Comparison of ENCODE assay signal across 25 cellular contexts in genomic region chr9:95776131-95776530, GRCh38.
"Had no signal": no experiment of that assay in that cellular context is flagged by ENCODE, and none has a peak within 500 bp of the region (broad histone marks: within the 10 kb centered on the region; RNA-seq: fewer than 3 reads in every experiment).

No MANE protein-coding gene starts in this region.

- H3K4me3 Mint-ChIP-seq: activated naive CD8-positive, alpha-beta T cell treated with anti-CD3 and anti-CD28 coated beads for 36 hours; central memory CD8-positive, alpha-beta T cell; effector memory CD8-positive, alpha-beta T cell; immature natural killer cell; mesothelial cell of epicardium; natural killer cell had no signal

- H3K27ac ChIP-seq: breast epithelium, dorsolateral prefrontal cortex, esophagus muscularis mucosa, foreskin keratinocyte, left ventricle myocardium inferior, pancreas, psoas muscle, right atrium auricular region, upper lobe of left lung had no signal

- ATAC-seq: effector memory CD8-positive, alpha-beta T cell; foreskin keratinocyte; natural killer cell; pancreas; psoas muscle had no signal

- DNase-seq: activated CD4-positive, alpha-beta T cell treated with anti-CD3 and anti-CD28 coated beads for 1 hour; activated naive CD4-positive, alpha-beta T cell treated with Interleukin-2 at 50 U/mL for 16 hours; activated naive CD8-positive, alpha-beta T cell treated with anti-CD3 and anti-CD28 coated beads for 36 hours; activated T-cell treated with anti-CD3 and anti-CD28 coated beads, Interleukin-2, amount 50 U/mL, for 1 hour; amniotic stem cell; dorsolateral prefrontal cortex; effector memory CD8-positive, alpha-beta T cell; foreskin keratinocyte; immature natural killer cell; kidney glomerular epithelial cell; left ventricle myocardium inferior; natural killer cell; pancreas; psoas muscle; stimulated activated CD4-positive, alpha-beta T cell treated with anti-CD3 and anti-CD28 coated beads, Interleukin-4, amount 100 ng/mL, for 24 hours; stimulated activated naive CD4-positive, alpha-beta T cell treated with Interleukin-2 at 50 U/mL for 16 hours; T-helper 1 cell; upper lobe of left lung had no signal

- H3K27ac Mint-ChIP-seq: activated naive CD8-positive, alpha-beta T cell treated with anti-CD3 and anti-CD28 coated beads for 36 hours; effector memory CD8-positive, alpha-beta T cell; mesothelial cell of epicardium; natural killer cell had no signal

- H3K4me3 ChIP-seq: breast epithelium, dorsolateral prefrontal cortex, esophagus muscularis mucosa, left ventricle myocardium inferior, pancreas, psoas muscle, right atrium auricular region, upper lobe of left lung had no signal

- H3K4me1 ChIP-seq: breast epithelium, foreskin keratinocyte, pancreas, psoas muscle had no signal

- H3K36me3 ChIP-seq: breast epithelium, esophagus muscularis mucosa, left ventricle myocardium inferior, pancreas, right atrium auricular region, upper lobe of left lung had no signal

- H3K36me3 Mint-ChIP-seq: activated naive CD8-positive, alpha-beta T cell treated with anti-CD3 and anti-CD28 coated beads for 36 hours; immature natural killer cell; mesothelial cell of epicardium; natural killer cell had no signal

- H3K27me3 ChIP-seq: breast epithelium, dorsolateral prefrontal cortex, pancreas, right atrium auricular region, upper lobe of left lung had no signal

- H3K9me3 ChIP-seq: breast epithelium, esophagus muscularis mucosa, left ventricle myocardium inferior, pancreas, psoas muscle, right atrium auricular region, upper lobe of left lung had no signal

- H3K27me3 Mint-ChIP-seq: activated naive CD8-positive, alpha-beta T cell treated with anti-CD3 and anti-CD28 coated beads for 36 hours had no signal

- FAIRE-seq: colon, endothelial cell of umbilical vein, pancreas had no signal

- H3K4me1 Mint-ChIP-seq: central memory CD8-positive, alpha-beta T cell had no signal

- H3K9me3 Mint-ChIP-seq: activated naive CD8-positive, alpha-beta T cell treated with anti-CD3 and anti-CD28 coated beads for 36 hours; central memory CD8-positive, alpha-beta T cell; effector memory CD8-positive, alpha-beta T cell; immature natural killer cell; mesothelial cell of epicardium; natural killer cell had no signal
